Comparison of ENCODE assay signal across 8 cellular contexts in the genomic region with DNA sequence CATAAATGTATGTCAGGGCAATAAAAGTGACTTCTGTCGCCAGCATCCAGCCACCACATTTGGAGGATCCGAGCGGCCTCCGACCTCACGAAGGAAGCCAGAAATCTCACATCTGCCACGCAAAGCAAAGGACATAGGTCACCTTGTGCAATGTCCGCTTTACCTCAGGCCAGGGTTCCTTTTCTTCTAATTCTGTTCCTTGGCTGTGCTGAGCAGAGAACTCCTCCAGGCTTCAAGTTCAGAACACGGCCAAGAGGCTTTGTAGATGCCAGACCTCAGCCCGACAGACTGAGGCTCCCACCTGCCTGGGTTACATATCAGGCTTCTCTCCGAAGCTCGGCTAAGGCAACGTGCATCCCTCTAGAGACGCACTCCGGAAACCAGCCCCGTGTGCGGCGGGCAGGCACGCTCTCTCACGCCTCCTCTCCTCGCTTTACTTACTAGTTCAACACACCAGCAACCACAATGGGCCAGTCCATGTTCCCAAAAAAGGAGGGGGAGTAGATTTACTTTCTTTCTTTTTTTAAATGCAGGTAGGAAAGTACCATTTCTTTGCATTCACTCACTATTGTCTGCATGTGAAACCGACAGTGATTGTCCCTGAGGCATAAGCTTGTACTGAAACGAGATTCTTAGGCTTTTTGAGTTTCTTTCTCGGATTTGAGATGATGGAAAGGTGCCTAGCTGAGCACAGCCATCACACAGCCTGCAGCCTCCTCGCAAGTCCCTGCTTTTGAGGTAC.
DNase-seq lines count a peak whose midpoint lies in the region; ATAC-seq, FAIRE-seq and TF ChIP-seq lines count a peak whose summit lies in the region.

No MANE protein-coding gene starts in this region.

- H3K4me3 ChIP-seq in SJCRH30 (peak overlapping the region; percentile 46), right atrium auricular region (peak overlapping the region; percentile 38 to 40), psoas muscle (peak overlapping the region; percentile 54)

- ATAC-seq in GM21786 (IDR thresholded peaks at IDR 0.05; ENCODE audit: unreplicated experiment) (peak; percentile 95), psoas muscle (peak; percentile 65 to 90 (median 84))

- H3K9me3 ChIP-seq in SJCRH30 (replicated peaks) (no peaks in the 10 kb centered on the region), right atrium auricular region (no peaks in the 10 kb centered on the region), psoas muscle (no peaks in the 10 kb centered on the region)

- peak overlapping the region; percentile 99 for H3K27ac Mint-ChIP-seq in activated naive CD8-positive, alpha-beta T cell

- no peak for TF ChIP-seq CTCF in right atrium auricular region (IDR thresholded peaks at IDR 0.05)
- TF ChIP-seq CTCF in psoas muscle (IDR thresholded peaks at IDR 0.05), result no peak

- H3K27me3 ChIP-seq in SJCRH30 (no peaks in the 10 kb centered on the region), right atrium auricular region (no peaks in the 10 kb centered on the region), psoas muscle (ENCODE audit: insufficient read depth in 3 of 3, low read length in 2 of 3) (no peaks in the 10 kb centered on the region)

- H3K4me1 ChIP-seq in SJCRH30 (peaks cover 22% of the 10 kb centered on the region), right atrium auricular region (peaks cover 0 to 64% of the 10 kb centered on the region in 2 donors), psoas muscle (peaks cover 10% of the 10 kb centered on the region)

- peak overlapping the region; percentile 90 for H3K4me3 Mint-ChIP-seq in activated naive CD8-positive, alpha-beta T cell

- H3K36me3 ChIP-seq in SJCRH30 (no peaks in the 10 kb centered on the region), right atrium auricular region (peaks cover 4% of the 10 kb centered on the region), psoas muscle (ENCODE audit: insufficient read depth in 1 of 2, low read depth in 1 of 2) (no peaks in the 10 kb centered on the region)

- no peak for FAIRE-seq in urothelium cell line (lab: Jason Lieb, UNC)

- 4 to 17% (median 6%) methylated on average over 24 of the region's 24 CpGs for WGBS in psoas muscle, 3 donors

- H3K27ac ChIP-seq in SJCRH30, result peak overlapping the region; percentile 59
- H3K27ac ChIP-seq in right atrium auricular region, result peak overlapping the region; percentile 71 to 74
- H3K27ac ChIP-seq in psoas muscle, result peak overlapping the region; percentile 63

- H3K4me1 Mint-ChIP-seq in activated naive CD8-positive, alpha-beta T cell (ENCODE audit: low read depth), result peaks cover 72% of the 10 kb centered on the region

- intact Hi-C loops in psoas muscle (cut with DNase I), result no loop called here

- no peaks in the 10 kb centered on the region for H3K9me3 Mint-ChIP-seq in activated naive CD8-positive, alpha-beta T cell (ENCODE audit: low read depth)

- DNase-seq in Daoy (ENCODE audit: low read depth) (peak; percentile 77), Kasumi-1 (lab: John Stamatoyannopoulos, UW) (peak; percentile 85 to 88), SJCRH30 (peak; percentile 84 to 90), right atrium auricular region (ENCODE audit: low spot score) (peak; percentile 88), psoas muscle (peak; percentile 73 to 88), urothelium cell line (ENCODE audit: low spot score) (peak; percentile 90)

- H3K36me3 Mint-ChIP-seq in activated naive CD8-positive, alpha-beta T cell, result peaks cover 2% of the 10 kb centered on the region

- no peaks in the 10 kb centered on the region for H3K27me3 Mint-ChIP-seq in activated naive CD8-positive, alpha-beta T cell

Comparison
In these comparisons a context has a peak if more than half of its experiments do, and no peak if none do; other contexts are left out.
1. Peak in every context shown above with its lines: DNase-seq, ATAC-seq, H3K4me3 ChIP-seq and H3K27ac ChIP-seq.